ENCODE assay signal across 31 cellular contexts in genomic region chr9:124841422-124841821, GRCh38. TPM values are rescaled to one million over a fixed set of nuclear protein-coding genes. Genes with fewer than 3 reads are reported as not detected.
A peak's percentile ranks its signal among the peaks of the same experiment; 100 is the strongest.
DNase-seq lines count a peak whose midpoint lies in the region; ATAC-seq and TF ChIP-seq lines count a peak whose summit lies in the region.
"Had no signal": no experiment of that assay in that cellular context is flagged by ENCODE, and none has a peak within 500 bp of the region (broad histone marks: within the 10 kb centered on the region; RNA-seq: fewer than 3 reads in every experiment).

No MANE protein-coding gene starts in this region.

- H3K18ac ChIP-seq in neuronal stem cell (ENCODE audit: low read length): no peak overlapping the region

- BruUV-seq in PC-3 (replicated peaks; lab: Mats Ljungman, UMichigan): no TSS peak

- H2BK15ac ChIP-seq in neuronal stem cell (ENCODE audit: low read length): peak overlapping the region; percentile 2

- H3K4me2 ChIP-seq in neuronal stem cell (ENCODE audit: insufficient read depth, low read length, poor library complexity, severe bottlenecking): no peak overlapping the region
- no peak overlapping the region for H3K4me2 ChIP-seq in PC-3 (ENCODE audit: low read length)
- H3K4me2 ChIP-seq: SK-N-SH had no signal

- no peak overlapping the region for H2BK12ac ChIP-seq in neuronal stem cell (ENCODE audit: low read length)

- H3F3A ChIP-seq in PC-3 (ENCODE audit: low read length, unreplicated experiment): no peaks in the 10 kb centered on the region

- H3K9me3 Mint-ChIP-seq in type B pancreatic cell: no peaks in the 10 kb centered on the region
- H3K9me3 Mint-ChIP-seq: CD8-positive, alpha-beta memory T cell had no signal

- H2AFZ ChIP-seq in neuronal stem cell (ENCODE audit: low read length): no peak overlapping the region
- no peak overlapping the region for H2AFZ ChIP-seq in PC-3 (ENCODE audit: low read length)

- H3K27ac Mint-ChIP-seq in type B pancreatic cell: peak overlapping the region; percentile 88

- intact Hi-C loops in left cardiac atrium (cut with DNase I): no loop called here
- intact Hi-C loops in cardiac septum (cut with DNase I): no loop called here
- intact Hi-C loops in PC-3 (cut with micrococcal nuclease): no loop called here

- H3K4me1 Mint-ChIP-seq in type B pancreatic cell (ENCODE audit: unreplicated experiment): no peaks in the 10 kb centered on the region
- H3K4me1 Mint-ChIP-seq: CD8-positive, alpha-beta memory T cell had no signal

- H2BK120ac ChIP-seq in neuronal stem cell (ENCODE audit: low read depth, low read length): no peak overlapping the region

- no peak overlapping the region for H2BK5ac ChIP-seq in neuronal stem cell (ENCODE audit: low read length)

- DNase-seq in left cardiac atrium (peak; percentile 5), cardiac septum (ENCODE audit: low spot score) (no peak), RWPE1 (ENCODE audit: low spot score) (no peak), neuronal stem cell (ENCODE audit: low spot score) (no peak), type B pancreatic cell (ENCODE audit: extremely low spot score, unreplicated experiment) (no peak), NOMO-1 treated with DMSO at 0.1 percent for 48 hours (lab: John Stamatoyannopoulos, UW; ENCODE audit: unreplicated experiment) (no peak), PC-3 (no peak)
- DNase-seq: 8988T; ACHN; BE2C; CD8-positive, alpha-beta memory T cell; DMS 273 treated with DMSO at 0.1 percent for 48 hours; DMS79; EL; GDM1; KBM-7; NCI-H1105 treated with DMSO at 0.1 percent for 48 hours; NCI-H146; NCI-H1930; NCI-H2107; NCI-H446; NCI-H82; NK-92 treated with Interleukin-12 subunit alpha and Interleukin-12 subunit beta, amount 100 ng/mL, for 24 hours; Peyer's patch; SK-N-SH had no signal

- H3K9me3 ChIP-seq in neuronal stem cell (replicated peaks in 1 of 2; ENCODE audit: control insufficient read depth in 2 of 2, insufficient read depth in 1 of 2, low read depth in 1 of 2, low read length in 2 of 2) (no peaks in the 10 kb centered on the region), PC-3 (ENCODE audit: low read length) (no peaks in the 10 kb centered on the region)
- H3K9me3 ChIP-seq: BE2C, Peyer's patch, SK-N-SH had no signal

- no peak overlapping the region for H3K4ac ChIP-seq in neuronal stem cell (ENCODE audit: low read length)

- CTCF ChIA-PET in RWPE1 (lab: Yijun Ruan, JAX): interaction anchor here (0.6 to 18.3 kb wide), 4 partner anchors 10 to 66 kb away, joined by 3 to 761 read pairs (median 56); partner anchors contain the start of genes NR6A1, OLFML2A and WDR38
- CTCF ChIA-PET in PC-3 (lab: Charles Lee): no interaction called here

- H2AK5ac ChIP-seq in neuronal stem cell (ENCODE audit: low read depth, low read length): no peak overlapping the region

- H3K27me3 Mint-ChIP-seq in type B pancreatic cell: no peaks in the 10 kb centered on the region

- H3K23ac ChIP-seq in neuronal stem cell (ENCODE audit: low read depth, low read length, poor library complexity): no peak overlapping the region

- no peaks in the 10 kb centered on the region for H3K4me1 ChIP-seq in neuronal stem cell (ENCODE audit: control insufficient read depth in 2 of 2, insufficient read depth in 1 of 2, low read depth in 1 of 2, low read length in 2 of 2)
- H3K4me1 ChIP-seq in PC-3 (ENCODE audit: insufficient read depth, low read length): no peaks in the 10 kb centered on the region
- H3K4me1 ChIP-seq: BE2C, Peyer's patch had no signal

- no peaks in the 10 kb centered on the region for H3K9me2 ChIP-seq in PC-3 (replicated peaks; ENCODE audit: low read length)
- H3K9me2 ChIP-seq: SK-N-SH had no signal

- H3K4me3 ChIP-seq in neuronal stem cell (ENCODE audit: low read length in 2 of 2): no peak overlapping the region
- H3K4me3 ChIP-seq in PC-3 (ENCODE audit: low read length): no peak overlapping the region
- H3K4me3 ChIP-seq: GM12878, Peyer's patch had no signal

- H4K91ac ChIP-seq in neuronal stem cell (ENCODE audit: low read depth, low read length, poor library complexity): no peak overlapping the region

- H3K27me3 ChIP-seq in neuronal stem cell (ENCODE audit: control insufficient read depth in 3 of 3, insufficient read depth in 3 of 3, low read depth in 1 of 3, low read length in 3 of 3) (no peaks in the 10 kb centered on the region), PC-3 (ENCODE audit: low read length) (no peaks in the 10 kb centered on the region)
- H3K27me3 ChIP-seq: BE2C, Peyer's patch had no signal

- H4K8ac ChIP-seq in neuronal stem cell (ENCODE audit: low read depth, low read length): no peak overlapping the region

- no peaks in the 10 kb centered on the region for H3K79me2 ChIP-seq in PC-3 (ENCODE audit: low read length)

- ATAC-seq in left cardiac atrium: no peak
- ATAC-seq in PC-3: no peak
- no peak for ATAC-seq in HG03354 (IDR thresholded peaks at IDR 0.05; ENCODE audit: poor library complexity, severe bottlenecking, unreplicated experiment)
- ATAC-seq: GM12878 had no signal

- TF ChIP-seq CTCF in RWPE1 (conservative IDR thresholded peaks at IDR 0.05; ENCODE audit: low read depth) (no peak), type B pancreatic cell (conservative IDR thresholded peaks at IDR 0.05) (no peak), PC-3 (conservative IDR thresholded peaks at IDR 0.05; ENCODE audit: low read depth, low read length) (no peak)

- H3K9ac ChIP-seq in neuronal stem cell (ENCODE audit: low read depth, low read length, poor library complexity): no peak overlapping the region
- H3K9ac ChIP-seq in PC-3 (ENCODE audit: low read length): no peak overlapping the region
- H3K9ac ChIP-seq: SK-N-SH had no signal

- no peaks in the 10 kb centered on the region for H3K79me1 ChIP-seq in neuronal stem cell (ENCODE audit: low read depth, low read length)

- WGBS in neuronal stem cell (ENCODE audit: extremely low coverage in 2 of 2, insufficient read length in 2 of 2, insufficient replicate concordance in 1 of 2), 2 donors: no CpG with 5 or more reads among the region's 9 CpGs

- H3K14ac ChIP-seq in neuronal stem cell (ENCODE audit: low read length): no peak overlapping the region

- H3K27ac ChIP-seq in RWPE1: peak overlapping the region; percentile 37
- no peak overlapping the region for H3K27ac ChIP-seq in neuronal stem cell (replicated peaks; ENCODE audit: low read length)
- no peak overlapping the region for H3K27ac ChIP-seq in PC-3 (ENCODE audit: low read length)
- H3K27ac ChIP-seq: Peyer's patch had no signal

- H3K36me3 ChIP-seq in neuronal stem cell (replicated peaks in 1 of 2; ENCODE audit: control insufficient read depth in 2 of 2, insufficient read depth in 2 of 2, low read length in 2 of 2): no peaks in the 10 kb centered on the region
- no peaks in the 10 kb centered on the region for H3K36me3 ChIP-seq in PC-3 (ENCODE audit: low read depth, low read length)
- H3K36me3 ChIP-seq: BE2C, Peyer's patch had no signal

- H3K36me3 Mint-ChIP-seq in type B pancreatic cell: no peaks in the 10 kb centered on the region
- H3K36me3 Mint-ChIP-seq: CD8-positive, alpha-beta memory T cell had no signal

- POLR2A ChIA-PET in RWPE1 (lab: Yijun Ruan, JAX; ENCODE audit: low non-redundant PET) (no interaction called here), PC-3 (lab: Charles Lee; ENCODE audit: unreplicated experiment) (interaction anchor here (0.7 kb wide), 1 partner anchor 21 kb away, joined by 6 read pairs; no protein-coding TSS in a partner anchor)

- no peaks in the 10 kb centered on the region for H4K20me1 ChIP-seq in PC-3 (ENCODE audit: low read length)

- H3K4me3 Mint-ChIP-seq in type B pancreatic cell: no peak overlapping the region
- H3K4me3 Mint-ChIP-seq: CD14-positive monocyte; CD8-positive, alpha-beta memory T cell had no signal

RNA-seq across cellular contexts. Expression of gene WDR38, which starts 11.8 kb away (rescaled TPM):
- total RNA-seq in left cardiac atrium (not detected), cardiac septum (not detected), type B pancreatic cell (ENCODE audit: low replicate concordance) (0.75 TPM in 1 of 2 replicates, not detected in the other), PC-3 (2014; rRNA removed) (not detected in 2 replicates)
- polyA plus RNA-seq in neuronal stem cell (2013, experiment 1 of 2): not detected
- not detected for polyA plus RNA-seq in neuronal stem cell (2013, experiment 2 of 2)
- total RNA-seq: CD8-positive, alpha-beta memory T cell; GM12878; H4; LHCN-M2; MCF 10A; Peyer's patch had no signal
- polyA plus RNA-seq: CD14-positive monocyte; CD8-positive, alpha-beta memory T cell; GM12878; SK-N-SH had no signal

RNA-seq across cellular contexts. Expression of gene RPL35, which starts 20.3 kb away (rescaled TPM):
- 100 to 1,000 TPM; 814 to 826 TPM for total RNA-seq in left cardiac atrium
- total RNA-seq in cardiac septum: 610 TPM
- polyA plus RNA-seq in neuronal stem cell (2013, experiment 1 of 2): 6,578 TPM
- polyA plus RNA-seq in neuronal stem cell (2013, experiment 2 of 2): 6,505 TPM
- 1,370 and 1,381 TPM in 2 replicates for total RNA-seq in type B pancreatic cell (ENCODE audit: low replicate concordance)
- 1,981 and 2,242 TPM in 2 replicates for total RNA-seq in PC-3 (2014; rRNA removed)

RNA-seq across cellular contexts. Expression of gene ARPC5L, which starts 20.5 kb away (rescaled TPM):
- total RNA-seq in left cardiac atrium: 10 to 100 TPM; 31.3 to 41.6 TPM
- total RNA-seq in cardiac septum: 53.8 TPM
- polyA plus RNA-seq in neuronal stem cell (2013, experiment 1 of 2): 31.9 TPM
- 31.7 TPM for polyA plus RNA-seq in neuronal stem cell (2013, experiment 2 of 2)
- 37.9 and 38.9 TPM in 2 replicates for total RNA-seq in type B pancreatic cell (ENCODE audit: low replicate concordance)
- 54.5 and 63.0 TPM in 2 replicates for total RNA-seq in PC-3 (2014; rRNA removed)
